Comparison of ENCODE assay signal across 15 cellular contexts in genomic region chr14:89337161-89337560, GRCh38.
DNase-seq lines count a peak whose midpoint lies in the region; ATAC-seq and TF ChIP-seq lines count a peak whose summit lies in the region.
"Had no signal": no experiment of that assay in that cellular context is flagged by ENCODE, and none has a peak within 500 bp of the region (broad histone marks: within the 10 kb centered on the region; RNA-seq: fewer than 3 reads in every experiment).

No MANE protein-coding gene starts in this region.

- TF ChIP-seq CTCF in natural killer cell (IDR thresholded peaks at IDR 0.05), result no peak
- TF ChIP-seq CTCF in nephron progenitor cell (IDR thresholded peaks at IDR 0.05), result no peak

- H3K27me3 Mint-ChIP-seq in natural killer cell (ENCODE audit: low read depth in 2 of 2), result no peaks in the 10 kb centered on the region
- H3K27me3 Mint-ChIP-seq in natural killer cell treated with Interleukin-12 subunit alpha and Interleukin-12 subunit beta and Interleukin-15 and Interleukin-18, amount 100 ng/mL, for 72 hours, result no peaks in the 10 kb centered on the region
- no peaks in the 10 kb centered on the region for H3K27me3 Mint-ChIP-seq in dendritic cell treated with granulocyte-macrophage colony-stimulating factor and Interleukin-4, amounts not matched to agents 40 ng/mL and 50 ng/mL, for 4 days
- peaks cover 8% of the 10 kb centered on the region for H3K27me3 Mint-ChIP-seq in nephron progenitor cell (ENCODE audit: low read depth, poor library complexity)
- H3K27me3 Mint-ChIP-seq: activated naive CD4-positive, alpha-beta T cell treated with anti-CD3 and anti-CD28 coated beads, Interleukin-2, amount 10 ng/mL, durations not matched to agents 7 days and 5 days had no signal

- H3K4me3 Mint-ChIP-seq in natural killer cell (no peak overlapping the region), nephron progenitor cell (no peak overlapping the region)
- H3K4me3 Mint-ChIP-seq in natural killer cell treated with Interleukin-12 subunit alpha and Interleukin-12 subunit beta and Interleukin-15 and Interleukin-18, amount 100 ng/mL, for 72 hours, result no peak overlapping the region
- no peak overlapping the region for H3K4me3 Mint-ChIP-seq in dendritic cell treated with granulocyte-macrophage colony-stimulating factor and Interleukin-4, amounts not matched to agents 40 ng/mL and 50 ng/mL, for 4 days
- H3K4me3 Mint-ChIP-seq: activated naive CD4-positive, alpha-beta T cell treated with anti-CD3 and anti-CD28 coated beads, Interleukin-2, amount 10 ng/mL, durations not matched to agents 7 days and 5 days had no signal

- DNase-seq in natural killer cell (no peak), nephron progenitor cell (no peak), cortex of kidney (lab: John Stamatoyannopoulos, UW) (no peak), NCI-H2107 treated with DMSO at 0.1 percent for 48 hours (lab: John Stamatoyannopoulos, UW; ENCODE audit: unreplicated experiment) (no peak), Right ventricle myocardium superior (no peak), left colon (no peak)
- DNase-seq in natural killer cell treated with Interleukin-12 subunit alpha and Interleukin-12 subunit beta and Interleukin-15 and Interleukin-18, amount 100 ng/mL, for 72 hours (ENCODE audit: low spot score), result no peak
- DNase-seq: activated CD4-positive, CD25-positive, alpha-beta regulatory T cell treated with anti-CD3 and anti-CD28 coated beads, Interleukin-2, amount 50 U/mL, for 72 hours; activated CD8-positive, alpha-beta memory T cell treated with anti-CD3 and anti-CD28 coated beads, Interleukin-2, amount 50 U/mL, for 48 hours; activated naive CD4-positive, alpha-beta T cell treated with anti-CD3 and anti-CD28 coated beads, Interleukin-2, amount 10 ng/mL, durations not matched to agents 7 days and 5 days; NCI-H1417; NCI-H226; occipital lobe; SHP77 treated with DMSO at 0.1 percent for 48 hours had no signal

- H3K36me3 Mint-ChIP-seq in natural killer cell (no peaks in the 10 kb centered on the region), nephron progenitor cell (ENCODE audit: low read depth) (peaks cover 11% of the 10 kb centered on the region)
- H3K36me3 Mint-ChIP-seq in natural killer cell treated with Interleukin-12 subunit alpha and Interleukin-12 subunit beta and Interleukin-15 and Interleukin-18, amount 100 ng/mL, for 72 hours, result peaks cover 4% of the 10 kb centered on the region
- H3K36me3 Mint-ChIP-seq in dendritic cell treated with granulocyte-macrophage colony-stimulating factor and Interleukin-4, amounts not matched to agents 40 ng/mL and 50 ng/mL, for 4 days (ENCODE audit: low read depth), result peaks cover 61% of the 10 kb centered on the region

- ATAC-seq in natural killer cell, result no peak
- no peak for ATAC-seq in natural killer cell treated with Interleukin-12 subunit alpha and Interleukin-12 subunit beta and Interleukin-15 and Interleukin-18, amount 100 ng/mL, for 72 hours
- no peak for ATAC-seq in Right ventricle myocardium superior (ENCODE audit: poor library complexity)
- no peak for ATAC-seq in left colon

- no peaks in the 10 kb centered on the region for H3K9me3 Mint-ChIP-seq in natural killer cell
- H3K9me3 Mint-ChIP-seq in natural killer cell treated with Interleukin-12 subunit alpha and Interleukin-12 subunit beta and Interleukin-15 and Interleukin-18, amount 100 ng/mL, for 72 hours, result no peaks in the 10 kb centered on the region
- no peaks in the 10 kb centered on the region for H3K9me3 Mint-ChIP-seq in dendritic cell treated with granulocyte-macrophage colony-stimulating factor and Interleukin-4, amounts not matched to agents 40 ng/mL and 50 ng/mL, for 4 days
- H3K9me3 Mint-ChIP-seq in nephron progenitor cell, result no peaks in the 10 kb centered on the region
- H3K9me3 Mint-ChIP-seq: activated naive CD4-positive, alpha-beta T cell treated with anti-CD3 and anti-CD28 coated beads, Interleukin-2, amount 10 ng/mL, durations not matched to agents 7 days and 5 days had no signal

- intact Hi-C loops in natural killer cell (cut with micrococcal nuclease), result no loop called here
- intact Hi-C loops in dendritic cell treated with granulocyte-macrophage colony-stimulating factor and Interleukin-4, amounts not matched to agents 40 ng/mL and 50 ng/mL, for 4 days (cut with micrococcal nuclease), result no loop called here
- intact Hi-C loops in Right ventricle myocardium superior (cut with DNase I), result no loop called here
- intact Hi-C loops in left colon (cut with DNase I, micrococcal nuclease), result no loop called here

- H3K27ac Mint-ChIP-seq in natural killer cell (peak overlapping the region; percentile 53 to 63), nephron progenitor cell (peak overlapping the region; percentile 75)
- peak overlapping the region in 1 of 2 donors; percentile 63 for H3K27ac Mint-ChIP-seq in natural killer cell treated with Interleukin-12 subunit alpha and Interleukin-12 subunit beta and Interleukin-15 and Interleukin-18, amount 100 ng/mL, for 72 hours
- peak overlapping the region; percentile 2 for H3K27ac Mint-ChIP-seq in dendritic cell treated with granulocyte-macrophage colony-stimulating factor and Interleukin-4, amounts not matched to agents 40 ng/mL and 50 ng/mL, for 4 days
- H3K27ac Mint-ChIP-seq: activated naive CD4-positive, alpha-beta T cell treated with anti-CD3 and anti-CD28 coated beads, Interleukin-2, amount 10 ng/mL, durations not matched to agents 7 days and 5 days had no signal

- H3K4me1 Mint-ChIP-seq in natural killer cell (peaks cover 53 to 67% of the 10 kb centered on the region in 2 donors), nephron progenitor cell (peaks cover 53% of the 10 kb centered on the region)
- H3K4me1 Mint-ChIP-seq in natural killer cell treated with Interleukin-12 subunit alpha and Interleukin-12 subunit beta and Interleukin-15 and Interleukin-18, amount 100 ng/mL, for 72 hours (ENCODE audit: low read depth in 2 of 2), result peaks cover 50 to 52% of the 10 kb centered on the region in 2 donors
- peaks cover 64% of the 10 kb centered on the region for H3K4me1 Mint-ChIP-seq in dendritic cell treated with granulocyte-macrophage colony-stimulating factor and Interleukin-4, amounts not matched to agents 40 ng/mL and 50 ng/mL, for 4 days (ENCODE audit: low read depth)
